ENCODE assay signal across 1 cellular context in the genomic region with DNA sequence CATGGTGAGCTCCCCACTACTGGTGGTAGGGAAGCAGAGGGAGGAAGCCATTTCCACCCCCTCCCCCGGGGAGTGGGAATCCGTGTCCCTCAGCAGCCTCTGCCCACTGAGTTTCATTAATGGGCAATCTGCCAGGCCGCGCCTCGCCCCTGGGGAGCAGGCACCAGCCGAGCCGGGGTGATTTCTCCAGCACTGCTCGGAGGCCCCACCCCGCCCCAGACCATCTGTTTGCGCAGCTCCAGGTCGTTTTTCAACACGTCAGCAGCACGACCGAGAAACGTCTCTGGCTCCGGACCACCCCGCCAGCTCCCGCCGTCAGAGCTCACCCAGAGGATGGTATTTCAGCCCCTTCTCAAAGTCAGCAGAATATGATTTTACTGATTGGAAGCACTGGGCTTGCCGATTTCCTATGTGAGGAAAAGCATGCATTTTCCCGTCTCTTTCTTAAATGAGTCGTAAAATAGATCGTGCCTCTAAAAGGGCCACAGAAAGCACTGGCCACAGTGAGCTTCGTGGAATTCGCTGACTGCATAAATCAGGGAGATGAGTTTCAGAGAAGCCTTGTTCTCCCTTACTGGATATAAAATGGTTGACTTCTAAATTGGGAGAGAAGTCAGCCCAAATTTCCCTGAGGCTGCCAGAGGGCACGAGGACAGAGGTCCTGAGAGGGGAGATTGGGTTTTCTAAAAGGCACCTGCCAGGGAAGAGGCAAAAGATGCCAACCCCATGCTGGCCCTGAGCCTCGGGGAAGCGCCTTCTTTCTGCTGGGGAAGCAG.
TF ChIP-seq lines count a peak whose summit lies in the region.

No MANE protein-coding gene starts in this region.

TF ChIP-seq in GM23338, 12 proteins besides CTCF, POLR2A, EP300 and RAD21 (continued from another document):
- TF ChIP-seq, protein P1, sequence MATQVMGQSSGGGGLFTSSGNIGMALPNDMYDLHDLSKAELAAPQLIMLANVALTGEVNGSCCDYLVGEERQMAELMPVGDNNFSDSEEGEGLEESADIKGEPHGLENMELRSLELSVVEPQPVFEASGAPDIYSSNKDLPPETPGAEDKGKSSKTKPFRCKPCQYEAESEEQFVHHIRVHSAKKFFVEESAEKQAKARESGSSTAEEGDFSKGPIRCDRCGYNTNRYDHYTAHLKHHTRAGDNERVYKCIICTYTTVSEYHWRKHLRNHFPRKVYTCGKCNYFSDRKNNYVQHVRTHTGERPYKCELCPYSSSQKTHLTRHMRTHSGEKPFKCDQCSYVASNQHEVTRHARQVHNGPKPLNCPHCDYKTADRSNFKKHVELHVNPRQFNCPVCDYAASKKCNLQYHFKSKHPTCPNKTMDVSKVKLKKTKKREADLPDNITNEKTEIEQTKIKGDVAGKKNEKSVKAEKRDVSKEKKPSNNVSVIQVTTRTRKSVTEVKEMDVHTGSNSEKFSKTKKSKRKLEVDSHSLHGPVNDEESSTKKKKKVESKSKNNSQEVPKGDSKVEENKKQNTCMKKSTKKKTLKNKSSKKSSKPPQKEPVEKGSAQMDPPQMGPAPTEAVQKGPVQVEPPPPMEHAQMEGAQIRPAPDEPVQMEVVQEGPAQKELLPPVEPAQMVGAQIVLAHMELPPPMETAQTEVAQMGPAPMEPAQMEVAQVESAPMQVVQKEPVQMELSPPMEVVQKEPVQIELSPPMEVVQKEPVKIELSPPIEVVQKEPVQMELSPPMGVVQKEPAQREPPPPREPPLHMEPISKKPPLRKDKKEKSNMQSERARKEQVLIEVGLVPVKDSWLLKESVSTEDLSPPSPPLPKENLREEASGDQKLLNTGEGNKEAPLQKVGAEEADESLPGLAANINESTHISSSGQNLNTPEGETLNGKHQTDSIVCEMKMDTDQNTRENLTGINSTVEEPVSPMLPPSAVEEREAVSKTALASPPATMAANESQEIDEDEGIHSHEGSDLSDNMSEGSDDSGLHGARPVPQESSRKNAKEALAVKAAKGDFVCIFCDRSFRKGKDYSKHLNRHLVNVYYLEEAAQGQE (IDR thresholded peaks at IDR 0.05; ENCODE audit: unreplicated experiment) = no peak
- no peak for TF ChIP-seq EZH2 (IDR thresholded peaks at IDR 0.05; ENCODE audit: low read depth, unreplicated experiment)
- no peak for TF ChIP-seq ZNF114 (CRISPR knock-in tag; IDR thresholded peaks at IDR 0.05)
- no peak for TF ChIP-seq CREB1 (CRISPR knock-in tag; IDR thresholded peaks at IDR 0.05; ENCODE audit: low read depth)
- TF ChIP-seq STAT1 (IDR thresholded peaks at IDR 0.05; ENCODE audit: unreplicated experiment) = no peak
- no peak for TF ChIP-seq ZNF462 (CRISPR knock-in tag; IDR thresholded peaks at IDR 0.05)
- TF ChIP-seq ZNF331 (CRISPR knock-in tag; IDR thresholded peaks at IDR 0.05; ENCODE audit: low read depth) = no peak
- no peak for TF ChIP-seq EZH2phosphoT487 (IDR thresholded peaks at IDR 0.05; ENCODE audit: unreplicated experiment)
- TF ChIP-seq JUNB (IDR thresholded peaks at IDR 0.05; ENCODE audit: unreplicated experiment) = no peak
